ENCODE assay signal across 20 cellular contexts in the genomic region with DNA sequence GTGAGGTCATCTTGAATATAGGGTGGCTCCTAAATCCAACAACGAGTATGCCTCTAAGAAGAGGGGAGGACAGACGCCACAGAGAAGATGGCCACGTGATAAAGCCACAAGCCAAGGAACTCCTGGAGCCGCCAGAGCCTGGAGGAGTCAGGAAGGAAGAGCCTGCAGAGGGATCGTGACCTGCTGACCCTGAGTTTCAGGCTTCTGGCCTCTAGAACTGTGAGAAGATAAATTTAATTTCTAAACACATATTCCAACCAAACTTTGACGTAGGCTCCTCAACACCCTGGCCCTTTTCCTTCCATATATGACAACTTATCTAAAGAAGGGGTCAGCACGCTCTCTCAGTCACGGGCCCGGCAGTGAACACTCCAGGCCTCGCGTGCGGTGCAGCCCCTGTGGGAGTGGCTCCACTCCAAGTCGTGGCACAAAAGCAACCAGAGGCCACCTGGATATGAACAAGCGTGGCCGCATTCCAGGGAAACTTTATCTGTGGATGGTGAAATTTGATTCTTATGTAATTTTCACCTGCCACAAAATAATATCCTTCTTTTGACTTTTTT.
"Had no signal": no experiment of that assay in that cellular context is flagged by ENCODE, and none has a peak within 500 bp of the region (broad histone marks: within the 10 kb centered on the region; RNA-seq: fewer than 3 reads in every experiment).

No MANE protein-coding gene starts in this region.

- H3K4me1 ChIP-seq: lower lobe of right lung, suprapubic skin, thyroid gland had no signal

- H3K27ac ChIP-seq: dorsolateral prefrontal cortex, heart right ventricle, lower lobe of right lung, neutrophil, right atrium auricular region, suprapubic skin, thyroid gland had no signal

- H3K27ac Mint-ChIP-seq: memory B cell, nephron progenitor cell, type B pancreatic cell had no signal

- ATAC-seq: lower lobe of right lung had no signal

- DNase-seq: cortex of kidney; dorsolateral prefrontal cortex; effector CD8-positive, alpha-beta T cell; foreskin melanocyte; hypothalamus; kidney glomerular epithelial cell; lower lobe of right lung; midbrain; nephron progenitor cell; posterior cingulate gyrus; stimulated activated CD4-positive, alpha-beta T cell treated with anti-CD3 and anti-CD28 coated beads, Interleukin-2, amount 100 ng/mL, for 48 hours; stimulated activated naive CD4-positive, alpha-beta T cell treated with Interleukin-2 at 50 U/mL for 16 hours; thyroid gland had no signal

- H3K36me3 ChIP-seq: heart right ventricle, lower lobe of right lung, neutrophil, right atrium auricular region, suprapubic skin, thyroid gland had no signal

- H3K36me3 Mint-ChIP-seq: memory B cell, type B pancreatic cell had no signal

- H3K9me3 Mint-ChIP-seq: nephron progenitor cell, type B pancreatic cell had no signal

- H3K27me3 ChIP-seq: heart right ventricle, neutrophil, right atrium auricular region, thyroid gland had no signal

- H3K4me3 Mint-ChIP-seq: memory B cell, nephron progenitor cell, type B pancreatic cell had no signal

- H3K4me1 Mint-ChIP-seq: memory B cell had no signal

- H3K9me3 ChIP-seq: heart right ventricle, lower lobe of right lung, neutrophil, right atrium auricular region, suprapubic skin, thyroid gland had no signal

- H3K4me3 ChIP-seq: dorsolateral prefrontal cortex, heart right ventricle, lower lobe of right lung, right atrium auricular region, smooth muscle cell, suprapubic skin, thyroid gland had no signal
